12 cellular contexts compared by ENCODE assay signal in the genomic region with DNA sequence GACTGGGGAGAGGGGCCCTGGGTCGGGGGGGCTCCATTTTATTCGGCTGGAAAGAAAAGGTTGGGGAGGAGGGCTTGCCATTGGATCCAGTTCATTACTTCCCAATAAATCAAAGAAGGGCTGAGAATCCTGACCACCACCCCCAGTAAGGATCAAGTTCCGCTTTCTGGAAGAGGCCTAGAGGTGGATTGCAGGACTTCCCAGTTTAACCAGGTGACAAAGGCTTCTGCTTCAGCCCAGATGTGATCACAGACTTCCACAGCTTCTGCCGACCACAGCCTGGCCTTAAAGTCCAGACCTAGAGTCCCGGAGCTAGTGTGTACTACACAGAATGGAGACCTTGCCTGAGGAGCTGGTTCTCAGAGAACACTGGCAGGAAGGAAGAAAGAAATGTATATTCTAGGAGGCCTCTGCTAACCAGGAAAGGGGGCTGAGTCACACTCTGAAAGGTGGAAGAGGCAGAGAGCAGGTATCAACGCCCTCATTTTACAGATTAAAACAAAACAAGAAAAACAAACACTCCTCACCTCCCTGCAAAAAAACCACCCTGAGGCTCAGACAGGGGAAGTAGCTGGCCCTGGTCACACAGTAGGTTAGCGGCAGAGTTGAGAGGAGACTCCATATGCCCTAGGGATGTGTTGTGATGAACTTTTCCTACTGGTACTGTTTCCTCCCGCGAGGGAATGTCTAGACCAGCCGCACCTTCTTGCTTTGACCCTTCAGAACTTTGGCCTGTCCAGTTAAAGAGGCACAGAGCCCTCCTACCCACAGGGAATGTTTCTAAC. TPM values are rescaled to one million over a fixed set of nuclear protein-coding genes. Genes with fewer than 3 reads are reported as not detected.
DNase-seq lines count a peak whose midpoint lies in the region; TF ChIP-seq lines count a peak whose summit lies in the region.
"Had no signal": no experiment of that assay in that cellular context is flagged by ENCODE, and none has a peak within 500 bp of the region (broad histone marks: within the 10 kb centered on the region; RNA-seq: fewer than 3 reads in every experiment).

No MANE protein-coding gene starts in this region.

- peak overlapping the region; percentile 92 for H3K4me2 ChIP-seq in osteoblast (ENCODE audit: insufficient read depth, low read length)

- H3K79me2 ChIP-seq in osteoblast (ENCODE audit: insufficient read depth, low read length) = peaks cover 27% of the 10 kb centered on the region

- H3K9me3 ChIP-seq in osteoblast (ENCODE audit: low read depth, low read length) = no peaks in the 10 kb centered on the region

- no peak overlapping the region for H2AFZ ChIP-seq in osteoblast (ENCODE audit: low read length)

- CTCF ChIA-PET in GM10248 (lab: Yijun Ruan, JAX) = interaction anchor here (0.7 to 6.8 kb wide), 14 partner anchors 8 to 359 kb away, joined by 3 to 100 read pairs (median 8); no protein-coding TSS in a partner anchor

- no peaks in the 10 kb centered on the region for H3K27me3 ChIP-seq in osteoblast (ENCODE audit: insufficient read depth, low read length)

- H3K4me1 ChIP-seq in osteoblast (ENCODE audit: insufficient read depth, low read length) = peaks cover 40% of the 10 kb centered on the region

- H3K36me3 ChIP-seq in osteoblast (ENCODE audit: insufficient read depth, low read length) = peaks cover 32% of the 10 kb centered on the region

- POLR2A ChIA-PET in GM10248 (lab: Yijun Ruan, JAX) = no interaction called here

- DNase-seq in ELR (ENCODE audit: low read depth) (peak; percentile 11), NCI-H226 (peak; percentile 39), epithelial cell of prostate (ENCODE audit: low read depth, low spot score) (no peak), osteoblast (ENCODE audit: insufficient read length, low spot score, missing footprints) (peak; percentile 69), GM10248 (ENCODE audit: extremely low spot score) (no peak), NCI-H2171 treated with DMSO at 0.1 percent for 48 hours (lab: John Stamatoyannopoulos, UW) (no peak), dedifferentiated amniotic fluid mesenchymal stem cell (ENCODE audit: extremely low spot score) (no peak), erythroblast (lab: John Stamatoyannopoulos, UW) (no peak)
- DNase-seq: activated T-cell treated with anti-CD3 and anti-CD28 coated beads, Interleukin-2, amount 50 U/mL, for 4 hours; stimulated activated naive CD4-positive, alpha-beta T cell; T-helper 9 cell had no signal

- H3K27ac ChIP-seq in epithelial cell of prostate (peak overlapping the region; percentile 84), osteoblast (ENCODE audit: low read depth, low read length) (peak overlapping the region; percentile 86)
- H3K27ac ChIP-seq: coronary artery had no signal

- H3K4me3 ChIP-seq in osteoblast (ENCODE audit: insufficient read depth, low read length) = peak overlapping the region; percentile 84

- no peak for TF ChIP-seq CTCF in osteoblast (IDR thresholded peaks at IDR 0.05; ENCODE audit: extremely low read depth, low read depth, low read length)
- TF ChIP-seq CTCF in GM10248 (IDR thresholded peaks at IDR 0.05; ENCODE audit: control extremely low read depth, extremely low read depth, low read depth, missing control alignments) = no peak

- TF ChIP-seq POLR2A in erythroblast (IDR thresholded peaks at IDR 0.05; ENCODE audit: low read length) = no peak

- peaks cover 36% of the 10 kb centered on the region for H4K20me1 ChIP-seq in osteoblast (ENCODE audit: insufficient read depth, low read length)

RNA-seq across cellular contexts. Expression of a gene that starts 1.1 kb away (rescaled TPM):
- total RNA-seq in osteoblast = 579 and 687 TPM in 2 replicates

Comparison
In these comparisons a context has a peak if more than half of its experiments do, and no peak if none do; other contexts are left out.
1. DNase-seq: peak in ELR (single experiment), NCI-H226 (single experiment) and osteoblast (single experiment); none in epithelial cell of prostate (single experiment), GM10248 (single experiment), NCI-H2171 treated with DMSO at 0.1 percent for 48 hours (single experiment), dedifferentiated amniotic fluid mesenchymal stem cell (single experiment) and erythroblast (0 of 2).